Comparison of ENCODE assay signal across 9 cellular contexts in the genomic region with DNA sequence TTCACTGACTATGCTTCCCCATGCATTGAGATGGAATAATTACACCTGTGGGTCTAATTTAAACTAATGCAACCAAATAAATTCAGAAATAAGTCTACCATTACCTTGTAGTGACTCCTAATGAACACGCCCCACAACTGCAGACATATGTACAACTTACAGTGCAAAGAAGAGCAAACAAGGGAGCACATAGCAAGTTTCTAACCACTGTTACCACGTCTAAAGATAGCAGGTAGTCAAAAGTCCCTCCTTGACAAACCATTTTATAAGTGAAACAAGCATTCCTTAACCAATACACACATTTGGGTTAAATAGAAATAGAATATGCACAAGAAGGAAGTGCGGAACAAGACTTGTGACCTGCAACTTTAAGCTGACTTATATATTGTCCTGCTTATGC. TPM values are rescaled to one million over a fixed set of nuclear protein-coding genes. Genes with fewer than 3 reads are reported as not detected.
A peak's percentile ranks its signal among the peaks of the same experiment; 100 is the strongest.
DNase-seq lines count a peak whose midpoint lies in the region; ATAC-seq, FAIRE-seq and TF ChIP-seq lines count a peak whose summit lies in the region.
"Had no signal": no experiment of that assay in that cellular context is flagged by ENCODE, and none has a peak within 500 bp of the region (broad histone marks: within the 10 kb centered on the region; RNA-seq: fewer than 3 reads in every experiment).

No MANE protein-coding gene starts in this region.

- peak overlapping the region; percentile 48; the same call in 1 of the 2 replicates for H3K4me3 ChIP-seq in GM08714 (ENCODE audit: low read length)
- H3K4me3 ChIP-seq in GM12878, result peak overlapping the region; percentile 44
- H3K4me3 ChIP-seq: lung had no signal

- POLR2A ChIA-PET in GM12878 (lab: Charles Lee), result interaction anchor here (9.4 kb wide), 1 partner anchor 15 kb away, joined by 96 read pairs; no protein-coding TSS in a partner anchor

- TF ChIP-seq POLR2A in GM12878 (IDR thresholded peaks at IDR 0.05; ENCODE audit: low read depth, low read length), result no peak

- H4K20me1 ChIP-seq in GM12878 (ENCODE audit: control insufficient read depth, insufficient read depth), result no peaks in the 10 kb centered on the region

- no peak overlapping the region for H3K9ac ChIP-seq in GM12878 (ENCODE audit: control insufficient read depth, insufficient read depth, low read length)

- SMC1A ChIA-PET in GM12878 (lab: Charles Lee; ENCODE audit: uncharacterized antibody, unreplicated experiment), result interaction anchor here (0.8 to 6.9 kb wide), 6 partner anchors 9 to 171 kb away, joined by 3 to 137 read pairs (median 4); no protein-coding TSS in a partner anchor

- TF ChIP-seq CTCF in GM12878 (IDR thresholded peaks at IDR 0.05 in 2 of 3, conservative IDR thresholded peaks at IDR 0.05 in 1 of 3; ENCODE audit: control insufficient read depth in 2 of 3, extremely low read depth in 1 of 3, insufficient read depth in 1 of 3, low read depth in 3 of 3, low read length in 3 of 3), result no peak

- BruUV-seq in GM12878 (replicated peaks; lab: Mats Ljungman, UMichigan), result no TSS peak

- in situ Hi-C loops in GM12878 (cut with MboI), result no loop called here

- DNase-seq in GM12878 (ENCODE audit: low read depth, low spot score), result peak; percentile 71
- DNase-seq in activated gamma-delta T cell (lab: John Stamatoyannopoulos, UW), result no peak
- no peak for DNase-seq in cardiac septum (ENCODE audit: low spot score)
- DNase-seq in activated CD4-positive, alpha-beta T cell treated with anti-CD3 and anti-CD28 coated beads, Interleukin-2, amount 50 U/mL, for 48 hours, result no peak

- no peaks in the 10 kb centered on the region for H3K9me3 ChIP-seq in GM12878 (replicated peaks; ENCODE audit: control insufficient read depth, insufficient read depth, low read length)

- FAIRE-seq in GM12878 (lab: Jason Lieb, UNC), result peak; percentile 71

- TF ChIP-seq EP300 in GM12878 (IDR thresholded peaks at IDR 0.05; ENCODE audit: borderline replicate concordance in 1 of 2, control insufficient read depth in 1 of 2, low read depth in 2 of 2, low read length in 2 of 2), result peak in 1 of 2 experiments; percentile 23; a peak in 1 of 4 replicates

- peaks cover 6% of the 10 kb centered on the region; the same call in 1 of the 2 replicates for H3K4me1 ChIP-seq in GM12878 (ENCODE audit: control insufficient read depth, insufficient read depth, low read length)

- peaks cover 48% of the 10 kb centered on the region for H3K79me2 ChIP-seq in GM12878 (ENCODE audit: control insufficient read depth, insufficient read depth, low read length)

- WGBS in GM12878 (ENCODE audit: insufficient coverage, insufficient replicate concordance, low lambda C conversion rate, missing lambda C conversion rate), result 22% methylated on average over 3 of the region's 3 CpGs

- H2AFZ ChIP-seq in GM12878 (ENCODE audit: control insufficient read depth, low read depth, low read length), result peak overlapping the region; percentile 1; the same call in 1 of the 2 replicates

- RAD21 ChIA-PET in GM12878 (lab: Charles Lee; ENCODE audit: unreplicated experiment), result interaction anchor here (0.9 to 5.4 kb wide), 7 partner anchors 10 to 136 kb away, joined by 3 to 64 read pairs (median 4); no protein-coding TSS in a partner anchor

- TF ChIP-seq RAD21 in GM12878 (IDR thresholded peaks at IDR 0.05; ENCODE audit: insufficient read depth, low read depth, low read length), result 0 out of 2 replicates have a peak, but pooled peaks have one; percentile 2

- ATAC-seq in GM19452 (IDR thresholded peaks at IDR 0.05; ENCODE audit: unreplicated experiment) (peak; percentile 79), HG03135 (IDR thresholded peaks at IDR 0.05; ENCODE audit: unreplicated experiment) (peak; percentile 69), GM12878 (peak; percentile 91), HG02840 (IDR thresholded peaks at IDR 0.05; ENCODE audit: low FRiP score, unreplicated experiment) (no peak)

- no peaks in the 10 kb centered on the region for H3K27me3 ChIP-seq in GM12878 (replicated peaks in 1 of 2; ENCODE audit: control insufficient read depth in 2 of 2, insufficient read depth in 2 of 2, low read length in 1 of 2)

- H3K4me2 ChIP-seq in GM12878 (ENCODE audit: control insufficient read depth, insufficient read depth), result peak overlapping the region; percentile 90

- H3K36me3 ChIP-seq in GM12878 (ENCODE audit: control insufficient read depth in 2 of 2, insufficient read depth in 2 of 2, low read length in 1 of 2), result no peaks in the 10 kb centered on the region

- intact Hi-C loops in GM12878 (cut with micrococcal nuclease; ENCODE audit: unreplicated experiment) (loop anchor here (1.0 kb wide), 1 partner anchor 18 kb away; no protein-coding TSS in a partner anchor), cardiac septum (cut with DNase I) (no loop called here)

- H3K27ac ChIP-seq in GM12878 (ENCODE audit: control insufficient read depth, insufficient read depth), result peak overlapping the region; percentile 74

- CTCF ChIA-PET in GM12878 (lab: Yijun Ruan, JAX), result interaction anchor here (0.9 to 9.4 kb wide), 4 partner anchors 10 to 277 kb away, joined by 3 to 133 read pairs (median 8); no protein-coding TSS in a partner anchor

TF ChIP-seq in GM12878, 131 proteins besides CTCF, POLR2A, EP300 and RAD21 (continues in another document):
- TF ChIP-seq POU2F2 (IDR thresholded peaks at IDR 0.05; ENCODE audit: borderline replicate concordance, low read depth, low read length) (0 out of 3 replicates have a peak, but pooled peaks have one; percentile 34), MEF2B (IDR thresholded peaks at IDR 0.05; ENCODE audit: partially characterized antibody, poor library complexity, severe bottlenecking) (peak; percentile 80), BRCA1 (IDR thresholded peaks at IDR 0.05; ENCODE audit: low read depth, low read length) (no peak), NR2C1 (IDR thresholded peaks at IDR 0.05) (no peak), SMC3 (IDR thresholded peaks at IDR 0.05; ENCODE audit: borderline replicate concordance, low read length) (no peak), MTA2 (IDR thresholded peaks at IDR 0.05; ENCODE audit: low read depth) (peak; percentile 53; the same call in 1 of the 2 replicates), GABPA (IDR thresholded peaks at IDR 0.05; ENCODE audit: low read depth) (no peak), POLR2AphosphoS2 (IDR thresholded peaks at IDR 0.05; ENCODE audit: low read depth, low read length) (no peak)
- TF ChIP-seq, protein P1, sequence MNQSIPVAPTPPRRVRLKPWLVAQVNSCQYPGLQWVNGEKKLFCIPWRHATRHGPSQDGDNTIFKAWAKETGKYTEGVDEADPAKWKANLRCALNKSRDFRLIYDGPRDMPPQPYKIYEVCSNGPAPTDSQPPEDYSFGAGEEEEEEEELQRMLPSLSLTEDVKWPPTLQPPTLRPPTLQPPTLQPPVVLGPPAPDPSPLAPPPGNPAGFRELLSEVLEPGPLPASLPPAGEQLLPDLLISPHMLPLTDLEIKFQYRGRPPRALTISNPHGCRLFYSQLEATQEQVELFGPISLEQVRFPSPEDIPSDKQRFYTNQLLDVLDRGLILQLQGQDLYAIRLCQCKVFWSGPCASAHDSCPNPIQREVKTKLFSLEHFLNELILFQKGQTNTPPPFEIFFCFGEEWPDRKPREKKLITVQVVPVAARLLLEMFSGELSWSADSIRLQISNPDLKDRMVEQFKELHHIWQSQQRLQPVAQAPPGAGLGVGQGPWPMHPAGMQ (IDR thresholded peaks at IDR 0.05; ENCODE audit: borderline replicate concordance), result no peak
- TF ChIP-seq, protein P2, sequence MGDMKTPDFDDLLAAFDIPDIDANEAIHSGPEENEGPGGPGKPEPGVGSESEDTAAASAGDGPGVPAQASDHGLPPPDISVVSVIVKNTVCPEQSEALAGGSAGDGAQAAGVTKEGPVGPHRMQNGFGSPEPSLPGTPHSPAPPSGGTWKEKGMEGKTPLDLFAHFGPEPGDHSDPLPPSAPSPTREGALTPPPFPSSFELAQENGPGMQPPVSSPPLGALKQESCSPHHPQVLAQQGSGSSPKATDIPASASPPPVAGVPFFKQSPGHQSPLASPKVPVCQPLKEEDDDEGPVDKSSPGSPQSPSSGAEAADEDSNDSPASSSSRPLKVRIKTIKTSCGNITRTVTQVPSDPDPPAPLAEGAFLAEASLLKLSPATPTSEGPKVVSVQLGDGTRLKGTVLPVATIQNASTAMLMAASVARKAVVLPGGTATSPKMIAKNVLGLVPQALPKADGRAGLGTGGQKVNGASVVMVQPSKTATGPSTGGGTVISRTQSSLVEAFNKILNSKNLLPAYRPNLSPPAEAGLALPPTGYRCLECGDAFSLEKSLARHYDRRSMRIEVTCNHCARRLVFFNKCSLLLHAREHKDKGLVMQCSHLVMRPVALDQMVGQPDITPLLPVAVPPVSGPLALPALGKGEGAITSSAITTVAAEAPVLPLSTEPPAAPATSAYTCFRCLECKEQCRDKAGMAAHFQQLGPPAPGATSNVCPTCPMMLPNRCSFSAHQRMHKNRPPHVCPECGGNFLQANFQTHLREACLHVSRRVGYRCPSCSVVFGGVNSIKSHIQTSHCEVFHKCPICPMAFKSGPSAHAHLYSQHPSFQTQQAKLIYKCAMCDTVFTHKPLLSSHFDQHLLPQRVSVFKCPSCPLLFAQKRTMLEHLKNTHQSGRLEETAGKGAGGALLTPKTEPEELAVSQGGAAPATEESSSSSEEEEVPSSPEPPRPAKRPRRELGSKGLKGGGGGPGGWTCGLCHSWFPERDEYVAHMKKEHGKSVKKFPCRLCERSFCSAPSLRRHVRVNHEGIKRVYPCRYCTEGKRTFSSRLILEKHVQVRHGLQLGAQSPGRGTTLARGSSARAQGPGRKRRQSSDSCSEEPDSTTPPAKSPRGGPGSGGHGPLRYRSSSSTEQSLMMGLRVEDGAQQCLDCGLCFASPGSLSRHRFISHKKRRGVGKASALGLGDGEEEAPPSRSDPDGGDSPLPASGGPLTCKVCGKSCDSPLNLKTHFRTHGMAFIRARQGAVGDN (IDR thresholded peaks at IDR 0.05), result 0 out of 2 replicates have a peak, but pooled peaks have one; percentile 32

RNA-seq across cellular contexts. Expression of gene PHF21A, which starts 20.6 kb away (rescaled TPM):
- 89.2 and 127 TPM in 2 replicates for total RNA-seq in GM12878 (2013; cell fraction: nucleolus; rRNA removed)
- total RNA-seq in GM12878 (2014; rRNA removed) (9.6 and 12.2 TPM in 2 replicates), GM12878 (2014; rRNA removed; fragmentation: Illumina TruSeq; extraction: Trizol) (10.4 and 11.7 TPM in 2 replicates), GM12878 (2021) (29.2 and 31.6 TPM in 2 replicates), cardiac septum (43.8 TPM)
- polyA plus RNA-seq in GM12878 (2011; ENCODE audit: low read depth), result 13.7 TPM
- polyA plus RNA-seq in GM12878 (2011; rRNA removed) (25.0 and 37.2 TPM in 2 replicates), GM12878 (2014; fragmentation: Illumina TruSeq; extraction: Trizol) (32.9 and 34.0 TPM in 2 replicates), GM12878 (2014; fragmentation: Nextera tagmentation; extraction: Ambion mirVana) (1 to 10 TPM; 2.6 to 2.7 TPM), GM12878 (2014; rRNA removed) (14.9 and 21.2 TPM in 2 replicates), GM12878 (2016; fragmentation: Nextera tagmentation; extraction: Ambion mirVana) (10 to 100 TPM; 17.1 to 19.7 TPM)
- polyA plus RNA-seq in GM12878 (2011; cell fraction: cytosol; rRNA removed), result 16.1 and 18.9 TPM in 2 replicates
- polyA plus RNA-seq in GM12878 (2011; cell fraction: nucleus; rRNA removed), result 57.1 and 57.6 TPM in 2 replicates
- 28.1 and 32.6 TPM in 2 replicates for polyA plus RNA-seq in GM12878 (2012)
- polyA minus RNA-seq in GM12878 (2011; rRNA and poly(A)+ RNA removed), result 26.6 and 33.1 TPM in 2 replicates
- 9.1 and 13.5 TPM in 2 replicates for polyA minus RNA-seq in GM12878 (2011; cell fraction: cytosol; rRNA and poly(A)+ RNA removed)
- polyA minus RNA-seq in GM12878 (2011; cell fraction: nucleus; rRNA and poly(A)+ RNA removed), result 24.1 and 42.1 TPM in 2 replicates
